8 cellular contexts compared by ENCODE assay signal in the genomic region with DNA sequence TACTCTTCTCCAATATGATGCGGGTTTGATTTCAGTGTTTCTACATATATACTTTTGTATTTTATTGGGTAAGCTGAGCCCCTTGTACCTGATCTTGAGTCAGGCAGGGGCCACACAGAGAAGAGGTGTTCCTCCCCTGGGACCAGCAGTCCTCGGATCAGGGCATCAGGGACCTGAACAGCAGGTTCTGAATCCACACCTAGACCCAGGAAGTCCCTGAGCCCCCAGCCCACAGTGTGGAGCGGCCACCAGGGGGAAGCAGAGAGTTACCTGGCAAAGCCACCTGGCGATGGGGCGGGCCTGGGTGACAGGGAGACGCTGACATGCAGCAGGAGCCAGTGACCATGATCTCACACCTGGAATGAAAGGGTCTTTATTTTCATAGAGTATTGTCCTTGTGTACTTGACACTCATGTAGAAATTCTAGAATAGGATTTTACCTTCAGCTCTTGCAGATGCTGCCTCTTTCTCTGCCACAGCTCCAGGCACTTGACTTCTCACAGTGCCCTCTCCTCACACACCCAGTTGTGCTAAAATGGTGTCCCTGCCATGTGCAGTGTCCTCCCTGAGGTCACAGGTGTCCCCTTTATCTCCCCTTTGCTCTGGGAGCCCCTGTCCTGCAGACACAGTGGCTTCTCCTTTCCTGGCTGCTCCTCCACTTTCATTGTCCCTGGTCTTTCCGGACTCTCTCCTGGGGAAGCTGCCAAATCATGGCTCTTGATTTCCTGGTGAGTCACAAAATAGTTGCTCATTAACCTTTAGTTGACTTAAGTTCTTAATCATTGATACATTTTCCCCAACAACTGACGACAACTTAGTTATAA.
DNase-seq lines count a peak whose midpoint lies in the region; TF ChIP-seq lines count a peak whose summit lies in the region.

No MANE protein-coding gene starts in this region.

- no peak overlapping the region for H3K27ac Mint-ChIP-seq in activated T-cell treated with anti-CD3 and anti-CD28 coated beads, Interleukin-2, amount 50 U/mL, for 24 hours

- H3K27me3 Mint-ChIP-seq in activated T-cell treated with anti-CD3 and anti-CD28 coated beads, Interleukin-2, amount 50 U/mL, for 24 hours, result no peaks in the 10 kb centered on the region

- H3K4me1 Mint-ChIP-seq in activated T-cell treated with anti-CD3 and anti-CD28 coated beads, Interleukin-2, amount 50 U/mL, for 24 hours (ENCODE audit: low read depth), result no peaks in the 10 kb centered on the region

- H3K9me3 Mint-ChIP-seq in activated T-cell treated with anti-CD3 and anti-CD28 coated beads, Interleukin-2, amount 50 U/mL, for 24 hours, result no peaks in the 10 kb centered on the region

- H3K4me3 Mint-ChIP-seq in activated T-cell treated with anti-CD3 and anti-CD28 coated beads, Interleukin-2, amount 50 U/mL, for 24 hours, result no peak overlapping the region

- TF ChIP-seq CTCF in foreskin fibroblast (IDR thresholded peaks at IDR 0.05; ENCODE audit: low read depth, low read length), result peak; percentile 29

- peak; percentile 69 for DNase-seq in activated gamma-delta T cell treated with Interleukin-2 at 50 U/mL for 16 hours
- no peak for DNase-seq in activated gamma-delta T cell (lab: John Stamatoyannopoulos, UW)
- DNase-seq in NCI-H774 (lab: John Stamatoyannopoulos, UW), result peak; percentile 37
- peak; percentile 75 for DNase-seq in activated T-cell treated with anti-CD3 and anti-CD28 coated beads, Interleukin-2, amount 50 U/mL, for 24 hours
- peak; percentile 71 to 79 for DNase-seq in foreskin fibroblast
- peak; percentile 24 to 57 for DNase-seq in stimulated activated CD4-positive, alpha-beta T cell treated with anti-CD3 and anti-CD28 coated beads, Interleukin-15, amount 100 ng/mL, for 48 hours (ENCODE audit: low read depth in 2 of 2)
- no peak for DNase-seq in SW 1271 (lab: John Stamatoyannopoulos, UW)
- no peak for DNase-seq in NCI-H187 treated with DMSO at 0.1 percent for 48 hours (lab: John Stamatoyannopoulos, UW)

- H3K36me3 Mint-ChIP-seq in activated T-cell treated with anti-CD3 and anti-CD28 coated beads, Interleukin-2, amount 50 U/mL, for 24 hours (ENCODE audit: low read depth), result no peaks in the 10 kb centered on the region

- H3K4me3 ChIP-seq in foreskin fibroblast (ENCODE audit: low read depth in 1 of 2, low read length in 2 of 2), result no peak overlapping the region

Comparison
In these comparisons a context has a peak if more than half of its experiments do, and no peak if none do; other contexts are left out.
1. DNase-seq: peak in activated gamma-delta T cell treated with Interleukin-2 at 50 U/mL for 16 hours (single experiment), NCI-H774 (single experiment), activated T-cell treated with anti-CD3 and anti-CD28 coated beads, Interleukin-2, amount 50 U/mL, for 24 hours (single experiment), foreskin fibroblast (2 of 2) and stimulated activated CD4-positive, alpha-beta T cell treated with anti-CD3 and anti-CD28 coated beads, Interleukin-15, amount 100 ng/mL, for 48 hours (2 of 2); none in activated gamma-delta T cell (single experiment), SW 1271 (0 of 2) and NCI-H187 treated with DMSO at 0.1 percent for 48 hours (single experiment).